In genomic region chr5:133114166-133114932, GRCh38 we compare ENCODE assay signal across 14 cellular contexts.
"Had no signal": no experiment of that assay in that cellular context is flagged by ENCODE, and none has a peak within 500 bp of the region (broad histone marks: within the 10 kb centered on the region; RNA-seq: fewer than 3 reads in every experiment).

No MANE protein-coding gene starts in this region.

- ATAC-seq: left ventricle myocardium superior had no signal

- H3K9me3 ChIP-seq: ascending aorta, colonic mucosa, vagina had no signal

- H3K27me3 ChIP-seq: ascending aorta, cardiac muscle cell, colonic mucosa, vagina had no signal

- H3K36me3 ChIP-seq: ascending aorta, cardiac muscle cell, colonic mucosa, vagina had no signal

- DNase-seq: activated gamma-delta T cell; activated T-cell treated with anti-CD3 and anti-CD28 coated beads for 4 hours; colonic mucosa; effector CD8-positive, alpha-beta T cell; foreskin melanocyte; left ventricle myocardium superior; mesenchymal stem cell; nephron progenitor cell; stimulated activated CD4-positive, alpha-beta T cell treated with anti-CD3 and anti-CD28 coated beads, Interleukin-4, amount 100 ng/mL, for 4 hours; T-helper 9 cell had no signal

- H3K27ac Mint-ChIP-seq: activated CD8-positive, alpha-beta T cell treated with anti-CD3 and anti-CD28 coated beads for 36 hours; nephron progenitor cell had no signal

- H3K4me3 Mint-ChIP-seq: activated CD8-positive, alpha-beta T cell treated with anti-CD3 and anti-CD28 coated beads for 36 hours; nephron progenitor cell had no signal

- H3K4me3 ChIP-seq: ascending aorta, cardiac muscle cell, colonic mucosa, vagina had no signal

- H3K9me3 Mint-ChIP-seq: activated CD8-positive, alpha-beta T cell treated with anti-CD3 and anti-CD28 coated beads for 36 hours; nephron progenitor cell had no signal

- H3K27me3 Mint-ChIP-seq: activated CD8-positive, alpha-beta T cell treated with anti-CD3 and anti-CD28 coated beads for 36 hours had no signal
